ENCODE assay signal across 8 cellular contexts in the genomic region with DNA sequence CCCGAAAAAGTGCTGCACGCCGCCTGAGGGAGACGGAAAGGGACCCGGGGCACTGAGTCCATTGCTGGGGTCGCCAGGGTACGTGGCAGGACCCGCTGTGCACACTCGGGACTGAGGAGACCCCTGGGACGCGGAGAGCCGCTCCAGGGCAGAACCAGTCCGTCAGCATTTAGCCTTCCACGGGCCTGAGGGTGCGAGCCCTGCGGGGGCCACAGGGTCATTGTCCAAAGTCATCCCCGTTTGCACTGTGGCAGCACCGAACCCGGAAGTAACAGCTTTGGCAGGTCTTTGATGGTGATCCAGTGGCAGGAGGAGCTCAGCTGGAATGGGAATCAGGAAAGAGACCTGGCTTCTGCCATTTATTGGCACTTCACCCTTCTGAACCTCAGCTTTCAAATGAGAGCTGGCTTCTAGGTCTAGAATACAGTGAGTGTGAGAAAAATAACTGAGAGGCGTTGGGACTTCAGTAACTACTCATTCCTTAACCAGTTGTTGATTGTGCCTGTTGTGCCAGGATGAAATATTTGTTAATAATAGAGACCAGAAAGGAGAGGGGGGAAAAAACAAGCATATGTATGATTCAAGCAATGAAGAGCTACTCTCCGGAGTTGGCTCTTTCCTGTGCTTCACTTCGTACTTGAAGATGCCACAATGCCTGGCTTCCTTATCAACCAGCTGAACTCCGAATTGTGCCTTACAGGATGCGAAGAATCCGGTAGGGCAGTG. TPM values are rescaled to one million over a fixed set of nuclear protein-coding genes. Genes with fewer than 3 reads are reported as not detected.
A peak's percentile ranks its signal among the peaks of the same experiment; 100 is the strongest.
DNase-seq lines count a peak whose midpoint lies in the region; ATAC-seq and TF ChIP-seq lines count a peak whose summit lies in the region.

No MANE protein-coding gene starts in this region.

- intact Hi-C loops in psoas muscle (cut with DNase I) = loop anchor here (5.0 to 10.0 kb wide), 2 partner anchors 62 to 65 kb away; no protein-coding TSS in a partner anchor

- peaks cover 0 to 4% (median 0%) of the 10 kb centered on the region in 5 experiments for H3K9me3 Mint-ChIP-seq in brain

- DNase-seq in BE2C = peak; percentile 11
- DNase-seq in SJCRH30 = peak; percentile 32 to 61
- peak; percentile 71 for DNase-seq in hepatocyte (ENCODE audit: low spot score)
- DNase-seq in psoas muscle = peak; percentile 59 to 77
- no peak for DNase-seq in GDM1 (lab: John Stamatoyannopoulos, UW)

- peak overlapping the region; percentile 87 for H3K4me3 ChIP-seq in BE2C (ENCODE audit: low read depth, low read length)
- H3K4me3 ChIP-seq in SJCRH30 = peak overlapping the region; percentile 98
- peak overlapping the region; percentile 48 for H3K4me3 ChIP-seq in hepatocyte
- H3K4me3 ChIP-seq in psoas muscle = peak overlapping the region; percentile 90

- H3K9me2 ChIP-seq in hepatocyte (replicated peaks; ENCODE audit: insufficient read depth) = no peaks in the 10 kb centered on the region

- H3K27ac ChIP-seq in SJCRH30 = peak overlapping the region; percentile 63
- peak overlapping the region; percentile 99 for H3K27ac ChIP-seq in hepatocyte
- H3K27ac ChIP-seq in psoas muscle = peak overlapping the region; percentile 91

- H3K27me3 ChIP-seq in BE2C (no peaks in the 10 kb centered on the region), SJCRH30 (no peaks in the 10 kb centered on the region), hepatocyte (no peaks in the 10 kb centered on the region), psoas muscle (ENCODE audit: insufficient read depth in 3 of 3, low read length in 2 of 3) (no peaks in the 10 kb centered on the region)

- peaks cover 12% of the 10 kb centered on the region for H3K27me3 Mint-ChIP-seq in brain

- H4K20me1 ChIP-seq in hepatocyte (ENCODE audit: insufficient read depth, poor library complexity, severe bottlenecking) = peaks cover 31% of the 10 kb centered on the region

- H3K79me2 ChIP-seq in hepatocyte = peaks cover 44% of the 10 kb centered on the region

- no peaks in the 10 kb centered on the region for H3K4me1 ChIP-seq in BE2C
- H3K4me1 ChIP-seq in SJCRH30 = peaks cover 10% of the 10 kb centered on the region
- peaks cover 20% of the 10 kb centered on the region for H3K4me1 ChIP-seq in hepatocyte (ENCODE audit: insufficient read depth)
- H3K4me1 ChIP-seq in psoas muscle = peaks cover 23% of the 10 kb centered on the region

- no peak for TF ChIP-seq CTCF in BE2C (IDR thresholded peaks at IDR 0.05; ENCODE audit: low read depth, low read length)
- TF ChIP-seq CTCF in brain (conservative IDR thresholded peaks at IDR 0.05) = no peak
- no peak for TF ChIP-seq CTCF in hepatocyte (IDR thresholded peaks at IDR 0.05; ENCODE audit: poor library complexity)
- no peak for TF ChIP-seq CTCF in psoas muscle (IDR thresholded peaks at IDR 0.05)

- H3K4me3 Mint-ChIP-seq in brain = peak overlapping the region; percentile 72 to 90 (median 87)

- H2AFZ ChIP-seq in hepatocyte = peak overlapping the region; percentile 77

- peak overlapping the region; percentile 78 to 97 (median 92) for H3K27ac Mint-ChIP-seq in brain

- 4% methylated on average over 25 of the region's 25 CpGs for WGBS in hepatocyte (ENCODE audit: low lambda C conversion rate, missing lambda C conversion rate)
- 1 to 2% (median 1%) methylated on average over 22 to 25 of the region's 25 CpGs for WGBS in psoas muscle, 3 donors

- H3K4me2 ChIP-seq in hepatocyte = peak overlapping the region; percentile 87

- H3K4me1 Mint-ChIP-seq in brain = peaks cover 49% of the 10 kb centered on the region

- no peaks in the 10 kb centered on the region for H3K36me3 Mint-ChIP-seq in brain

- H3K9me3 ChIP-seq in BE2C = no peaks in the 10 kb centered on the region
- no peaks in the 10 kb centered on the region for H3K9me3 ChIP-seq in SJCRH30 (replicated peaks)
- H3K9me3 ChIP-seq in hepatocyte (ENCODE audit: low read depth) = no peaks in the 10 kb centered on the region
- no peaks in the 10 kb centered on the region for H3K9me3 ChIP-seq in psoas muscle

- no peaks in the 10 kb centered on the region for H3K36me3 ChIP-seq in BE2C
- no peaks in the 10 kb centered on the region for H3K36me3 ChIP-seq in SJCRH30
- no peaks in the 10 kb centered on the region for H3K36me3 ChIP-seq in hepatocyte (replicated peaks; ENCODE audit: insufficient read depth, low read depth)
- no peaks in the 10 kb centered on the region for H3K36me3 ChIP-seq in psoas muscle (ENCODE audit: insufficient read depth in 1 of 2, low read depth in 1 of 2)

- ATAC-seq in GM19043 (IDR thresholded peaks at IDR 0.05; ENCODE audit: low read depth, unreplicated experiment) (peak; percentile 15), HG03460 (IDR thresholded peaks at IDR 0.05; ENCODE audit: unreplicated experiment) (peak; percentile 14), psoas muscle (peak; percentile 46 to 75 (median 56))

RNA-seq across cellular contexts. Expression of a gene that starts 0.8 kb away (rescaled TPM):
- polyA plus RNA-seq in BE2C (2012; ENCODE audit: insufficient read depth, insufficient read length, low read depth) = 3.5 TPM
- 45.7 and 47.2 TPM in 2 replicates for total RNA-seq in SJCRH30 (2014; rRNA removed; shearing (Covaris generic))
- polyA plus RNA-seq in brain (ENCODE audit: insufficient read depth, low read depth, low replicate concordance) = 7.1 TPM
- total RNA-seq in hepatocyte = 55.6 and 56.8 TPM in 2 replicates
- 14.9 and 16.4 TPM in 2 replicates for polyA plus RNA-seq in hepatocyte
- total RNA-seq in psoas muscle = 10 to 100 TPM; 10.9 to 14.9 (median 11.3) TPM
- polyA plus RNA-seq in psoas muscle = 10 to 100 TPM in 2 of 3 donors, 1 to 10 TPM in 1; 8.2 to 18.2 (median 17.6) TPM

Comparison
In these comparisons a context has a peak if more than half of its experiments do, and no peak if none do; other contexts are left out.
1. H3K4me3 ChIP-seq: peak in every context shown above with its lines; median percentile 98 in SJCRH30; 90 in psoas muscle; 87 in BE2C; 48 in hepatocyte.